ENCODE assay signal across 8 cellular contexts in the genomic region with DNA sequence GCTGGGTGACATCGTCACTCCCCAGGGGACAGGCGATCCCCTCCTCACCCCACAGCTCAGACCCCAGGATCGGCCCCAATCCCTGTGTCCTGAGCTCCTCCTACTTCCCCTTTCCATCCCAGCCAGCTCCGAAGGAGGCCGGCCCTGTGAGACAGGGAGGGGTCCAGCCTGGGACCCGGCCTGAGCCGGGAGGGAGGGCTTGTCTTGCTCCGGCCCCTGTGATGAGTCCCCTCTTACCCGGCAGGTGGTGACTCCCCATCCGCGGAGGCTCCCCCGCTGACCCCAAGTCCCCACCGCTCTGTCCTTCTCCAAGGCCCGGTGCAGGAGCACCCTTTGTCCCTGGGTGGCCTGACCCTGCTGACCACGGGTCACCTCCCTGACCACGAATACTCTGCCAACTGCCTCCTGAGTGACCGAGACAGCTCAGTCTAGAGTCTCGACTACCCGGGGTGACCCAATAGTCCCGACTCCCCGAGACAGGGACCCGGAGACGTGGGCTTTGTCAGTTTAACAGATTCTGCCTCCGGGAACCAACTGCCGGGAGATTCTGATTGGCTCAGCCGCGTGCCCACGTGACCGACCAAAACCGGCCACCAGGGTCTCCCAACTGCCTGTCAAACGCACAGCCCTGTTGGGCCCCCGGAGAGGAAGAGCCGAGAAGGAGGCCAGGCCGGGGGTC.
DNase-seq lines count a peak whose midpoint lies in the region; ATAC-seq, FAIRE-seq and TF ChIP-seq lines count a peak whose summit lies in the region.

No MANE protein-coding gene starts in this region.

- peaks cover 7% of the 10 kb centered on the region for H3K27me3 Mint-ChIP-seq in activated CD8-positive, alpha-beta T cell treated with anti-CD3 and anti-CD28 coated beads for 36 hours

- H3K27ac ChIP-seq in heart right ventricle = peak overlapping the region in 9 of 10 donors; percentile 36 to 90 (median 83)

- peak overlapping the region; percentile 10 for H3K4me3 Mint-ChIP-seq in activated CD8-positive, alpha-beta T cell treated with anti-CD3 and anti-CD28 coated beads for 36 hours

- ATAC-seq in activated CD8-positive, alpha-beta T cell treated with anti-CD3 and anti-CD28 coated beads for 36 hours = no peak
- ATAC-seq in heart right ventricle (peak; percentile 84 to 93 (median 90)), HG03097 (IDR thresholded peaks at IDR 0.05; ENCODE audit: low FRiP score, unreplicated experiment) (no peak)

- H3K4me3 ChIP-seq in BE2C (ENCODE audit: low read depth, low read length) = peak overlapping the region; percentile 84
- peak overlapping the region; percentile 52 to 88 (median 74) for H3K4me3 ChIP-seq in heart right ventricle

- H3K4me1 ChIP-seq in BE2C (no peaks in the 10 kb centered on the region), heart right ventricle (peaks cover 0 to 3% (median 0%) of the 10 kb centered on the region in 9 donors)

- no peaks in the 10 kb centered on the region for H3K36me3 Mint-ChIP-seq in activated CD8-positive, alpha-beta T cell treated with anti-CD3 and anti-CD28 coated beads for 36 hours (ENCODE audit: low read depth)

- H3K27me3 ChIP-seq in BE2C = no peaks in the 10 kb centered on the region
- H3K27me3 ChIP-seq in heart right ventricle = no peaks in the 10 kb centered on the region

- H3K9me3 Mint-ChIP-seq in activated CD8-positive, alpha-beta T cell treated with anti-CD3 and anti-CD28 coated beads for 36 hours = no peaks in the 10 kb centered on the region

- H3K9me3 ChIP-seq in BE2C (no peaks in the 10 kb centered on the region), heart right ventricle (no peaks in the 10 kb centered on the region)

- DNase-seq in BE2C (peak; percentile 77), H54 (ENCODE audit: insufficient read length, low spot score) (no peak), heart right ventricle (peak; percentile 65 to 76), putamen (ENCODE audit: low spot score) (peak; percentile 47), NCI-H187 treated with DMSO at 0.1 percent for 48 hours (lab: John Stamatoyannopoulos, UW) (no peak), NCI-H1105 treated with DMSO at 0.1 percent for 48 hours (lab: John Stamatoyannopoulos, UW) (no peak)
- DNase-seq in activated CD8-positive, alpha-beta T cell treated with anti-CD3 and anti-CD28 coated beads for 36 hours = peak; percentile 17

- intact Hi-C loops in activated CD8-positive, alpha-beta T cell treated with anti-CD3 and anti-CD28 coated beads for 36 hours (cut with micrococcal nuclease) = no loop called here
- intact Hi-C loops in heart right ventricle (cut with DNase I) = no loop called here

- H3K36me3 ChIP-seq in BE2C = no peaks in the 10 kb centered on the region
- H3K36me3 ChIP-seq in heart right ventricle = peaks cover 0 to 14% (median 0%) of the 10 kb centered on the region in 9 donors

- WGBS in heart right ventricle, 2 donors = 3 to 4% methylated on average over 33 to 34 of the region's 34 CpGs

- H3K4me1 Mint-ChIP-seq in activated CD8-positive, alpha-beta T cell treated with anti-CD3 and anti-CD28 coated beads for 36 hours (ENCODE audit: low read depth) = no peaks in the 10 kb centered on the region

- peak; percentile 15; the same call in 1 of the 2 replicates for TF ChIP-seq POLR2A in H54 (IDR thresholded peaks at IDR 0.05; ENCODE audit: low read depth, low read length)

- TF ChIP-seq CTCF in BE2C (IDR thresholded peaks at IDR 0.05; ENCODE audit: low read depth, low read length) (peak; percentile 16; the same call in 1 of the 2 replicates), heart right ventricle (IDR thresholded peaks at IDR 0.05) (peak in 3 of 9 donors; percentile 18 to 25 (median 21))
- no peak for TF ChIP-seq CTCF in activated CD8-positive, alpha-beta T cell treated with anti-CD3 and anti-CD28 coated beads for 36 hours (IDR thresholded peaks at IDR 0.05)

- H3K27ac Mint-ChIP-seq in activated CD8-positive, alpha-beta T cell treated with anti-CD3 and anti-CD28 coated beads for 36 hours = no peak overlapping the region

- CTCF ChIA-PET in activated CD8-positive, alpha-beta T cell treated with anti-CD3 and anti-CD28 coated beads for 36 hours (lab: Charles Lee) = no interaction called here

- no peak for FAIRE-seq in H54 (lab: Jason Lieb, UNC)

- POLR2A ChIA-PET in activated CD8-positive, alpha-beta T cell treated with anti-CD3 and anti-CD28 coated beads for 36 hours (lab: Charles Lee) = no interaction called here

Comparison
In these comparisons a context has a peak if more than half of its experiments do, and no peak if none do; other contexts are left out.
1. DNase-seq: peak in BE2C (single experiment), activated CD8-positive, alpha-beta T cell treated with anti-CD3 and anti-CD28 coated beads for 36 hours (single experiment), heart right ventricle (2 of 2) and putamen (single experiment); none in H54 (single experiment), NCI-H187 treated with DMSO at 0.1 percent for 48 hours (single experiment) and NCI-H1105 treated with DMSO at 0.1 percent for 48 hours (single experiment).
2. ATAC-seq: peak in heart right ventricle (8 of 8); none in activated CD8-positive, alpha-beta T cell treated with anti-CD3 and anti-CD28 coated beads for 36 hours (single experiment) and HG03097 (single experiment).